Comparison of ENCODE assay signal across 14 cellular contexts in the genomic region with DNA sequence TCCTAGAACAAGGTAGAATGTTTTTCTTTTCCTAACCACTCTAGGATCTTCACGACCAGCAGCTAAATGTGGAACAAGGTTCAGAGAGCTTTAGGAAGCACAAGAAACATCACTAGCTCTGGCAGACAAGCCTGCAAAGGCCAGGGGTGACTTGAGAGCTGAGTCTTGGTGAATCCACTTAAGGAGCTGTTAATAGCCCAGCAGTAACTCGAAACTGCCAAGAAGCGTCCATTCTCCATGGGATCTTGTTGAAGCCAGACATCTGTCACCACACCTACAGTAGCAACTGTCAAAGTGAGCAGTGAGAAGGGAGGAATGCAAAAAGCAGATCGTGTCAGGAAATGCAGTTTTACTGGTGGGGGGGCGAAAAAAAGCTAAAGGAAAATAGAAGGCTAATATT.
"Had no signal": no experiment of that assay in that cellular context is flagged by ENCODE, and none has a peak within 500 bp of the region (broad histone marks: within the 10 kb centered on the region; RNA-seq: fewer than 3 reads in every experiment).

No MANE protein-coding gene starts in this region.

- H3K9me3 ChIP-seq: ovary, vagina had no signal

- H3K4me3 ChIP-seq: ovary, tibial nerve, vagina had no signal

- H3K36me3 ChIP-seq: ovary, tibial nerve, vagina had no signal

- H3K27ac ChIP-seq: ovary, tibial nerve, vagina had no signal

- DNase-seq: activated CD4-positive, alpha-beta T cell treated with anti-CD3 and anti-CD28 coated beads, Interleukin-2, amount 50 U/mL, for 1 hour; activated CD8-positive, alpha-beta memory T cell treated with anti-CD3 and anti-CD28 coated beads for 24 hours; activated gamma-delta T cell treated with Interleukin-2 at 50 U/mL for 16 hours; amniotic stem cell; caudate nucleus; hypothalamus; ovary; stimulated activated CD4-positive, alpha-beta T cell treated with anti-CD3 and anti-CD28 coated beads, Interleukin-2, amount 100 ng/mL, for 48 hours had no signal

- H3K4me1 ChIP-seq: tibial nerve, vagina had no signal

- ATAC-seq: activated CD4-positive, CD25-positive, alpha-beta regulatory T cell treated with anti-CD3 and anti-CD28 coated beads, Interleukin-2, amount 50 U/mL, for 24 hours; esophagus mucosa; stimulated activated memory B cell treated with anti-CD40 and anti-IgM and Interleukin-4, amounts not matched to agents 10 μg/mL and 1 μg/mL and 100 μg/mL, for 72 hours had no signal

- H3K27me3 ChIP-seq: ovary, tibial nerve, vagina had no signal

- FAIRE-seq: colon had no signal
